ENCODE assay signal across 14 cellular contexts in genomic region chr16:57643166-57643813, GRCh38. TPM values are rescaled to one million over a fixed set of nuclear protein-coding genes. Genes with fewer than 3 reads are reported as not detected.
DNase-seq lines count a peak whose midpoint lies in the region; ATAC-seq and TF ChIP-seq lines count a peak whose summit lies in the region.
"Had no signal": no experiment of that assay in that cellular context is flagged by ENCODE, and none has a peak within 500 bp of the region (broad histone marks: within the 10 kb centered on the region; RNA-seq: fewer than 3 reads in every experiment).

No MANE protein-coding gene starts in this region.

- no peak overlapping the region for H3K4me3 Mint-ChIP-seq in natural killer cell
- no peak overlapping the region for H3K4me3 Mint-ChIP-seq in natural killer cell treated with Interleukin-12 subunit alpha and Interleukin-12 subunit beta and Interleukin-15 and Interleukin-18, amount 100 ng/mL, for 72 hours
- H3K4me3 Mint-ChIP-seq: B cell had no signal

- H3K9me3 Mint-ChIP-seq in natural killer cell: no peaks in the 10 kb centered on the region
- H3K9me3 Mint-ChIP-seq in natural killer cell treated with Interleukin-12 subunit alpha and Interleukin-12 subunit beta and Interleukin-15 and Interleukin-18, amount 100 ng/mL, for 72 hours: no peaks in the 10 kb centered on the region

- H3K27me3 Mint-ChIP-seq in natural killer cell (ENCODE audit: low read depth in 2 of 2): no peaks in the 10 kb centered on the region
- H3K27me3 Mint-ChIP-seq in natural killer cell treated with Interleukin-12 subunit alpha and Interleukin-12 subunit beta and Interleukin-15 and Interleukin-18, amount 100 ng/mL, for 72 hours: no peaks in the 10 kb centered on the region

- no peaks in the 10 kb centered on the region for H3K36me3 Mint-ChIP-seq in natural killer cell
- no peaks in the 10 kb centered on the region for H3K36me3 Mint-ChIP-seq in natural killer cell treated with Interleukin-12 subunit alpha and Interleukin-12 subunit beta and Interleukin-15 and Interleukin-18, amount 100 ng/mL, for 72 hours

- no peak for DNase-seq in natural killer cell
- DNase-seq in natural killer cell treated with Interleukin-12 subunit alpha and Interleukin-12 subunit beta and Interleukin-15 and Interleukin-18, amount 100 ng/mL, for 72 hours (ENCODE audit: low spot score): no peak
- DNase-seq in dedifferentiated amniotic fluid mesenchymal stem cell (ENCODE audit: extremely low spot score): peak; percentile 21
- peak; percentile 69 for DNase-seq in medulla oblongata (ENCODE audit: extremely low spot score)
- DNase-seq in globus pallidus (ENCODE audit: low spot score): no peak
- no peak for DNase-seq in activated effector memory CD4-positive, alpha-beta T cell treated with Interleukin-2 at 50 U/mL for 16 hours
- DNase-seq: activated CD8-positive, alpha-beta memory T cell treated with anti-CD3 and anti-CD28 coated beads, Interleukin-2, amount 50 U/mL, for 4 hours; colonic mucosa; GOT3; NCI-H2081 had no signal

- H3K4me1 Mint-ChIP-seq in natural killer cell: peaks cover 20 to 45% of the 10 kb centered on the region in 2 donors
- peaks cover 25 to 28% of the 10 kb centered on the region in 2 donors for H3K4me1 Mint-ChIP-seq in natural killer cell treated with Interleukin-12 subunit alpha and Interleukin-12 subunit beta and Interleukin-15 and Interleukin-18, amount 100 ng/mL, for 72 hours (ENCODE audit: low read depth in 2 of 2)

- ATAC-seq in natural killer cell: no peak
- ATAC-seq in natural killer cell treated with Interleukin-12 subunit alpha and Interleukin-12 subunit beta and Interleukin-15 and Interleukin-18, amount 100 ng/mL, for 72 hours: no peak
- no peak for ATAC-seq in HG02642 (IDR thresholded peaks at IDR 0.05; ENCODE audit: poor library complexity, unreplicated experiment)
- no peak for ATAC-seq in GM18511 (IDR thresholded peaks at IDR 0.05; ENCODE audit: unreplicated experiment)

- intact Hi-C loops in natural killer cell (cut with micrococcal nuclease): no loop called here

- peak overlapping the region; percentile 26 to 44 for H3K27ac Mint-ChIP-seq in natural killer cell
- no peak overlapping the region for H3K27ac Mint-ChIP-seq in natural killer cell treated with Interleukin-12 subunit alpha and Interleukin-12 subunit beta and Interleukin-15 and Interleukin-18, amount 100 ng/mL, for 72 hours
- H3K27ac Mint-ChIP-seq: B cell had no signal

- TF ChIP-seq CTCF in natural killer cell (IDR thresholded peaks at IDR 0.05): no peak

RNA-seq across cellular contexts. Expression of gene ADGRG1, which starts 14.9 kb away (rescaled TPM):
- 100 to 1,000 TPM; 830 to 949 (median 858) TPM for total RNA-seq in natural killer cell
- 10 to 100 TPM in 1 of 2 donors, 1 to 10 TPM in 1; 4.8 to 13.7 TPM for total RNA-seq in natural killer cell treated with Interleukin-12 subunit alpha and Interleukin-12 subunit beta and Interleukin-15 and Interleukin-18, amount 100 ng/mL, for 72 hours

RNA-seq across cellular contexts. Expression of gene ADGRG3, which starts 24.8 kb away (rescaled TPM):
- 10 to 100 TPM; 16.6 to 57.3 (median 20.7) TPM for total RNA-seq in natural killer cell
- total RNA-seq in natural killer cell treated with Interleukin-12 subunit alpha and Interleukin-12 subunit beta and Interleukin-15 and Interleukin-18, amount 100 ng/mL, for 72 hours: 10 to 100 TPM; 25.4 to 28.9 TPM
- total RNA-seq: B cell had no signal

RNA-seq across cellular contexts. Expression of gene DRC7, which starts 51.3 kb away (rescaled TPM):
- total RNA-seq in natural killer cell: under 1 TPM in 1 of 3 donors, not detected in 2; 0.33 TPM
- total RNA-seq in natural killer cell treated with Interleukin-12 subunit alpha and Interleukin-12 subunit beta and Interleukin-15 and Interleukin-18, amount 100 ng/mL, for 72 hours: not detected
- total RNA-seq: colonic mucosa, thoracic aorta had no signal

Comparison
In these comparisons a context has a peak if more than half of its experiments do, and no peak if none do; other contexts are left out.
1. H3K27ac Mint-ChIP-seq: peak in natural killer cell (2 of 2); none in natural killer cell treated with Interleukin-12 subunit alpha and Interleukin-12 subunit beta and Interleukin-15 and Interleukin-18, amount 100 ng/mL, for 72 hours (0 of 2).
2. RNA of gene ADGRG1, which starts 14.9 kb away (total RNA-seq): 830 to 949 TPM in natural killer cell; 4.8 to 13.7 TPM in natural killer cell treated with Interleukin-12 subunit alpha and Interleukin-12 subunit beta and Interleukin-15 and Interleukin-18, amount 100 ng/mL, for 72 hours; every median in the first group is over 10 times any median in the second.
3. DNase-seq: peak in dedifferentiated amniotic fluid mesenchymal stem cell (single experiment) and medulla oblongata (single experiment); none in natural killer cell (single experiment), natural killer cell treated with Interleukin-12 subunit alpha and Interleukin-12 subunit beta and Interleukin-15 and Interleukin-18, amount 100 ng/mL, for 72 hours (single experiment), globus pallidus (single experiment) and activated effector memory CD4-positive, alpha-beta T cell treated with Interleukin-2 at 50 U/mL for 16 hours (single experiment).